ENCODE assay signal across 25 cellular contexts in the genomic region with DNA sequence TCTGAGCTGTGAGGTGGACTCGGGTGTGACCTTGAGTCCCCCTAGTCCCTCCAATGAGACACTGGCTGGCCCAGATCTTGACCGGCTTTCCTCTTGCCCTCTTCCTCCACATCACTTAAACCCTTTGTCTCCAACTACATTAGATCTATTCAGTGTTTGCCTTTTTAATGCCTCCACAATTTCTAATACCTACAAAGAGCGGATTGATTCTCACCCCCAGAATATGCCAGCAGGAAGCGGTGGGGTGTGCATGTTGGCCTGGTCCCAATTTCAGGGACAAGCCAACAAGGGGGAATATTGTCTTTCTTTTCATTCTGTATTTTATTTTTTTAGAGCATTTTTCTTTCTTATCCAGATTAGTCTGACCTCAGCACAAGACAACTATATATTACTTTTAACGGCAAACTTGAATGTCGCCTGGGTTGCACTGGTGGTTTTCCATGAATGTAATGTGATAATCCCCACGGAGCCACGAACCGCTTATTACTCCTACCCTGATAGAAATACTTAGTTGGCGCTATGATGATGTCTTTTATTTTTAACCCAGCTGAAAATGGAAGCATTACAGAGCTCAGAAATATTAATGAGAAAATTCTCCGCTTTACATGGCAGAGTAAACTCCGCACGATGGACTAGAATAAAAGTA.
A peak's percentile ranks its signal among the peaks of the same experiment; 100 is the strongest.
DNase-seq lines count a peak whose midpoint lies in the region; ATAC-seq and TF ChIP-seq lines count a peak whose summit lies in the region.
"Had no signal": no experiment of that assay in that cellular context is flagged by ENCODE, and none has a peak within 500 bp of the region (broad histone marks: within the 10 kb centered on the region; RNA-seq: fewer than 3 reads in every experiment).

No MANE protein-coding gene starts in this region.

- H3K36me3 ChIP-seq in ACC112 (ENCODE audit: insufficient read depth, low read length) (no peaks in the 10 kb centered on the region), SJCRH30 (no peaks in the 10 kb centered on the region), heart left ventricle (no peaks in the 10 kb centered on the region)
- H3K36me3 ChIP-seq: lower lobe of right lung, right lobe of liver had no signal

- no peak for TF ChIP-seq POLR2A in heart left ventricle (IDR thresholded peaks at IDR 0.05)

- 66 to 78% (median 75%) methylated on average over 13 of the region's 13 CpGs for WGBS in heart left ventricle, 4 donors

- DNase-seq in SJCRH30 (peak; percentile 2 to 11), foreskin melanocyte (peak; percentile 95), sciatic nerve (ENCODE audit: low spot score) (no peak), NCI-H510A (lab: John Stamatoyannopoulos, UW) (no peak), GM20000 (ENCODE audit: low spot score) (no peak), heart left ventricle (no peak)
- DNase-seq in stimulated activated naive CD4-positive, alpha-beta T cell treated with Interleukin-2 at 50 U/mL for 16 hours (lab: John Stamatoyannopoulos, UW) = no peak
- DNase-seq: activated CD4-positive, alpha-beta T cell treated with anti-CD3 and anti-CD28 coated beads, Interleukin-2, amount 10 ng/mL, durations not matched to agents 24 days and 14 days; activated CD8-positive, alpha-beta memory T cell treated with anti-CD3 and anti-CD28 coated beads, Interleukin-2, amount 10 ng/mL, durations not matched to agents 7 days and 5 days; effector CD8-positive, alpha-beta T cell; GM23248; lower lobe of right lung; NCI-H1105; NCI-H2029 treated with DMSO at 0.1 percent for 48 hours; NCI-H446; PC-3; right lobe of liver; SIG-M5; T-helper 17 cell had no signal

- TF ChIP-seq CTCF in GM20000 (IDR thresholded peaks at IDR 0.05; ENCODE audit: extremely low read depth, missing control alignments) (no peak), heart left ventricle (IDR thresholded peaks at IDR 0.05) (no peak)

- H2AFZ ChIP-seq in ACC112 (ENCODE audit: low read length, unreplicated experiment) = peak overlapping the region; percentile 86
- H2AFZ ChIP-seq: parathyroid adenoma had no signal

- H3K27me3 ChIP-seq in ACC112 (ENCODE audit: insufficient read depth, low read length) = no peaks in the 10 kb centered on the region
- no peaks in the 10 kb centered on the region for H3K27me3 ChIP-seq in SJCRH30
- no peaks in the 10 kb centered on the region for H3K27me3 ChIP-seq in heart left ventricle
- H3K27me3 ChIP-seq: right lobe of liver had no signal

- H3K4me3 ChIP-seq in ACC112 (ENCODE audit: low read depth, low read length) (no peak overlapping the region), SJCRH30 (peak overlapping the region; percentile 12; the same call in 1 of the 2 replicates), heart left ventricle (no peak overlapping the region)
- H3K4me3 ChIP-seq: GM23248, lower lobe of right lung, right lobe of liver had no signal

- H3K27ac ChIP-seq in ACC112 (ENCODE audit: low read depth, low read length) = peak overlapping the region; percentile 13; the same call in 1 of the 2 replicates
- no peak overlapping the region for H3K27ac ChIP-seq in SJCRH30
- peak overlapping the region in 1 of 12 donors; percentile 33 for H3K27ac ChIP-seq in heart left ventricle
- H3K27ac ChIP-seq: GM23248, HL-60, lower lobe of right lung, parathyroid adenoma, right lobe of liver, VCaP had no signal

- no peaks in the 10 kb centered on the region for H3K9me3 ChIP-seq in SJCRH30 (replicated peaks)
- H3K9me3 ChIP-seq in heart left ventricle = no peaks in the 10 kb centered on the region
- H3K9me3 ChIP-seq: lower lobe of right lung, right lobe of liver had no signal

- H3K4me1 ChIP-seq in ACC112 (ENCODE audit: control insufficient read depth, insufficient read depth, low read length, unreplicated experiment) (peaks cover 19% of the 10 kb centered on the region), SJCRH30 (no peaks in the 10 kb centered on the region), heart left ventricle (peaks cover 0 to 13% (median 0%) of the 10 kb centered on the region in 12 donors)
- H3K4me1 ChIP-seq: lower lobe of right lung, parathyroid adenoma, right lobe of liver had no signal

- ATAC-seq in sciatic nerve (peak; percentile 52), heart left ventricle (no peak)
- ATAC-seq: activated CD8-positive, alpha-beta memory T cell treated with anti-CD3 and anti-CD28 coated beads, Interleukin-2, amount 10 ng/mL, durations not matched to agents 7 days and 5 days; HepG2; lower lobe of right lung; PC-3; right lobe of liver; stimulated activated effector memory CD8-positive, alpha-beta T cell treated with anti-CD3 and anti-CD28 coated beads, Interleukin-12 subunit alpha, Interleukin-12 subunit beta, amount 100 ng/mL, for 72 hours; T-helper 17 cell had no signal

- no peaks in the 10 kb centered on the region for H3K79me2 ChIP-seq in ACC112 (ENCODE audit: control insufficient read depth, insufficient read depth, low read length, unreplicated experiment)
- H3K79me2 ChIP-seq: parathyroid adenoma had no signal

- intact Hi-C loops in sciatic nerve (cut with DNase I) (no loop called here), heart left ventricle (cut with DNase I) (no loop called here)

Comparison
In these comparisons a context has a peak if more than half of its experiments do, and no peak if none do; other contexts are left out.
1. DNase-seq: peak in SJCRH30 (2 of 2) and foreskin melanocyte (single experiment); none in sciatic nerve (single experiment), NCI-H510A (single experiment), stimulated activated naive CD4-positive, alpha-beta T cell treated with Interleukin-2 at 50 U/mL for 16 hours (single experiment), GM20000 (single experiment) and heart left ventricle (0 of 5).